ENCODE assay signal across 9 cellular contexts in the genomic region with DNA sequence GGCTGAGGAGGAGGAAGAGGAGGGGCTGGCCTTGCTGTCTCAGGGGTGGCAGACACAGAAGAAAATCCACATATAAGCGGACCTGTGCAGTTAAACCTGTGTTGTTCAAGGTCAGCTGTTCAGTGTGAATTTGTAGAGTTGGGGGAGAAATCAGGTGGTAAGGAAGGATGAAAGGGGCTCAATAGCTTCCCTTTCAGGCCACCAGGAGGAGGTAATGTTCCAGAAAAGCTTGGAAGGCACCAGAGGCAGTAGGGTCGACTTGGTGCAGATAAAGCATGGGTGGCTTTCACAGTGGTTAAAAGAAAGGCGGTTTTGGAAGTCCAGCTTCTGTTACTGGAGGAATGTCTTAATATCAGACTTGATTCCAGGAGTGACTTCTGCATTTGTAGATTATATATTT.
DNase-seq lines count a peak whose midpoint lies in the region; ATAC-seq and TF ChIP-seq lines count a peak whose summit lies in the region.
"Had no signal": no experiment of that assay in that cellular context is flagged by ENCODE, and none has a peak within 500 bp of the region (broad histone marks: within the 10 kb centered on the region; RNA-seq: fewer than 3 reads in every experiment).

No MANE protein-coding gene starts in this region.

- no peaks in the 10 kb centered on the region for H3K9me3 ChIP-seq in adipocyte (ENCODE audit: control insufficient read depth, low read length)
- H3K9me3 ChIP-seq in neural progenitor cell (ENCODE audit: low read depth), result no peaks in the 10 kb centered on the region
- H3K9me3 ChIP-seq in MG63, result no peaks in the 10 kb centered on the region

- H3K36me3 ChIP-seq in adipocyte (ENCODE audit: control insufficient read depth, insufficient read depth, low read length, severe bottlenecking) (no peaks in the 10 kb centered on the region), neural progenitor cell (no peaks in the 10 kb centered on the region), MG63 (no peaks in the 10 kb centered on the region)

- no peaks in the 10 kb centered on the region for H4K20me1 ChIP-seq in neural progenitor cell (ENCODE audit: low read depth)

- DNase-seq in adipocyte (ENCODE audit: low read depth) (peak; percentile 5), neural progenitor cell (ENCODE audit: low spot score) (peak; percentile 67), MG63 (no peak), DMS114 treated with DMSO at 0.1 percent for 48 hours (lab: John Stamatoyannopoulos, UW; ENCODE audit: unreplicated experiment) (no peak), GM19238 (ENCODE audit: insufficient read length, low spot score) (no peak)
- no peak for DNase-seq in activated T-cell treated with anti-CD3 and anti-CD28 coated beads, Interleukin-2, amount 50 U/mL, for 24 hours

- H2AFZ ChIP-seq in neural progenitor cell (replicated peaks), result no peak overlapping the region

- TF ChIP-seq CTCF in LNCAP (IDR thresholded peaks at IDR 0.05) (0 out of 2 replicates have a peak, but pooled peaks have one; percentile 32), neural progenitor cell (IDR thresholded peaks at IDR 0.05) (peak; percentile 78)

- H3K4me3 ChIP-seq in adipocyte (ENCODE audit: low read length), result no peak overlapping the region
- H3K4me3 ChIP-seq in neural progenitor cell, result no peak overlapping the region
- no peak overlapping the region for H3K4me3 ChIP-seq in MG63

- ATAC-seq in GM18868 (IDR thresholded peaks at IDR 0.05; ENCODE audit: unreplicated experiment), result peak; percentile 82
- ATAC-seq: sciatic nerve had no signal

- H3K27me3 Mint-ChIP-seq in neural progenitor cell (ENCODE audit: insufficient read depth, low read depth), result no peaks in the 10 kb centered on the region
- peaks cover under 1% of the 10 kb centered on the region for H3K27me3 Mint-ChIP-seq in activated T-cell treated with anti-CD3 and anti-CD28 coated beads, Interleukin-2, amount 50 U/mL, for 24 hours

- no peaks in the 10 kb centered on the region for H3K27me3 ChIP-seq in adipocyte (replicated peaks; ENCODE audit: control insufficient read depth, insufficient read depth, low read length)
- no peaks in the 10 kb centered on the region for H3K27me3 ChIP-seq in neural progenitor cell
- no peaks in the 10 kb centered on the region for H3K27me3 ChIP-seq in MG63

- no peaks in the 10 kb centered on the region for H3F3A ChIP-seq in neural progenitor cell (ENCODE audit: low read depth)

- no peak overlapping the region for H3K27ac Mint-ChIP-seq in neural progenitor cell
- H3K27ac Mint-ChIP-seq in activated T-cell treated with anti-CD3 and anti-CD28 coated beads, Interleukin-2, amount 50 U/mL, for 24 hours, result no peak overlapping the region

- H3K79me2 ChIP-seq in neural progenitor cell (ENCODE audit: low read depth), result no peaks in the 10 kb centered on the region

- H3K9ac ChIP-seq in adipocyte (ENCODE audit: low read length) (no peak overlapping the region), neural progenitor cell (no peak overlapping the region)

- H3K9me3 Mint-ChIP-seq in neural progenitor cell, result no peaks in the 10 kb centered on the region
- no peaks in the 10 kb centered on the region for H3K9me3 Mint-ChIP-seq in activated T-cell treated with anti-CD3 and anti-CD28 coated beads, Interleukin-2, amount 50 U/mL, for 24 hours

- H3K4me1 Mint-ChIP-seq in neural progenitor cell, result no peaks in the 10 kb centered on the region
- H3K4me1 Mint-ChIP-seq in activated T-cell treated with anti-CD3 and anti-CD28 coated beads, Interleukin-2, amount 50 U/mL, for 24 hours (ENCODE audit: low read depth), result no peaks in the 10 kb centered on the region

- no peaks in the 10 kb centered on the region for H3K4me1 ChIP-seq in adipocyte (ENCODE audit: control insufficient read depth, insufficient read depth, low read length)
- no peaks in the 10 kb centered on the region for H3K4me1 ChIP-seq in neural progenitor cell

- H3K27ac ChIP-seq in neural progenitor cell, result no peak overlapping the region

- H3K4me2 ChIP-seq in neural progenitor cell, result no peak overlapping the region

- H3K36me3 Mint-ChIP-seq in neural progenitor cell, result no peaks in the 10 kb centered on the region
- no peaks in the 10 kb centered on the region for H3K36me3 Mint-ChIP-seq in activated T-cell treated with anti-CD3 and anti-CD28 coated beads, Interleukin-2, amount 50 U/mL, for 24 hours (ENCODE audit: low read depth)

- H3K4me3 Mint-ChIP-seq in neural progenitor cell, result no peak overlapping the region
- no peak overlapping the region for H3K4me3 Mint-ChIP-seq in activated T-cell treated with anti-CD3 and anti-CD28 coated beads, Interleukin-2, amount 50 U/mL, for 24 hours

Comparison
In these comparisons a context has a peak if more than half of its experiments do, and no peak if none do; other contexts are left out.
1. DNase-seq: peak in adipocyte (single experiment) and neural progenitor cell (single experiment); none in MG63 (single experiment), DMS114 treated with DMSO at 0.1 percent for 48 hours (single experiment), activated T-cell treated with anti-CD3 and anti-CD28 coated beads, Interleukin-2, amount 50 U/mL, for 24 hours (single experiment) and GM19238 (single experiment).